In genomic region chr4:26524001-26524400, GRCh38 we compare ENCODE assay signal across 27 cellular contexts. TPM values are rescaled to one million over a fixed set of nuclear protein-coding genes. Genes with fewer than 3 reads are reported as not detected.
"Had no signal": no experiment of that assay in that cellular context is flagged by ENCODE, and none has a peak within 500 bp of the region (broad histone marks: within the 10 kb centered on the region; RNA-seq: fewer than 3 reads in every experiment).

No MANE protein-coding gene starts in this region.

- H3K27me3 ChIP-seq: heart right ventricle, suprapubic skin, thyroid gland, uterus had no signal

- H3K36me3 ChIP-seq: heart right ventricle, suprapubic skin, thyroid gland, uterus had no signal

- H3K27ac ChIP-seq: coronary artery, heart right ventricle, suprapubic skin, thyroid gland had no signal

- H3K9me3 ChIP-seq: heart right ventricle, suprapubic skin, thyroid gland, uterus had no signal

- H3K4me1 ChIP-seq: heart right ventricle, suprapubic skin, thyroid gland, uterus had no signal

- DNase-seq: effector CD4-positive, alpha-beta T cell; endodermal cell; erythroblast; heart right ventricle; kidney glomerular epithelial cell; mammary epithelial cell; naive thymus-derived CD8-positive, alpha-beta T cell; right cardiac atrium; stimulated activated CD4-positive, alpha-beta T cell treated with anti-CD3 and anti-CD28 coated beads, Interleukin-4, amount 100 ng/mL, for 1 hour; stimulated activated CD8-positive, alpha-beta memory T cell treated with anti-CD3 and anti-CD28 coated beads, Interleukin-4, amount 100 ng/mL, for 48 hours; stimulated activated naive CD8-positive, alpha-beta T cell treated with anti-CD3 and anti-CD28 coated beads, Interleukin-15, Interleukin-2, amounts not matched to agents 100 U/mL and 50 U/mL, for 24 hours; thyroid gland had no signal

- H3K4me3 ChIP-seq: coronary artery, heart right ventricle, suprapubic skin, thyroid gland, uterus had no signal

- ATAC-seq: heart right ventricle; left lobe of liver; naive thymus-derived CD8-positive, alpha-beta T cell; right cardiac atrium; stimulated activated effector memory CD8-positive, alpha-beta T cell treated with anti-CD3 and anti-CD28 coated beads, Interleukin-12 subunit alpha, Interleukin-12 subunit beta, amount 100 ng/mL, for 72 hours; stimulated activated naive CD8-positive, alpha-beta T cell treated with anti-CD3 and anti-CD28 coated beads, Interleukin-15, Interleukin-2, amounts not matched to agents 100 U/mL and 50 U/mL, for 24 hours had no signal

RNA-seq across cellular contexts. Expression of gene CCKAR, which starts 33.7 kb away (rescaled TPM):
- total RNA-seq: dermis microvascular lymphatic vessel endothelial cell; endodermal cell; endothelial cell of umbilical vein; frontal cortex; glomerular endothelial cell; heart right ventricle; left lobe of liver; lower leg skin; mammary epithelial cell; mesenteric fat pad; mononuclear cell; naive thymus-derived CD8-positive, alpha-beta T cell; neural crest cell; osteocyte; posterior vena cava; suprapubic skin; thyroid gland; uterus had no signal
- polyA plus RNA-seq: endothelial cell of umbilical vein; heart right ventricle; mammary epithelial cell; naive thymus-derived CD8-positive, alpha-beta T cell; right cardiac atrium had no signal
